In the genomic region with DNA sequence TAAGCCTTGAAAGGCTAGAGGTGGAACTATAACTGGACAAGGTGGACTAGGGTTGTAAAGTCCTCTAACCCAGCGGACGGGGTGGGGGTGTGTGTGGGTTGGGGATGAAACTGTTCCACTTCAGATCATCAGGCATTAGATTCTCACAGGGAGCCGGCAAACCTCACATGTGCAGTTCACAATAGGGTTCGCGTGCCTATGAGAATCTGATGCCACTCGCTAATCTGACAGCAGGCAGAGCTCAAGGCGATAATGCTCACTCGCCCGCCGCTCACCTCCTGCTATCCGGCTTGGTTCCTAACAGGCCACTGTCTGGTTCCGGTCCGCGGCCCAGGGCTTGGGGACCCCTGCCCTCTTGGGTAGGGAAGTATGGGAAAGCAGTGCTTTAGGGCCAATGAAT, we compare ENCODE assay signal across 8 cellular contexts. TPM values are rescaled to one million over a fixed set of nuclear protein-coding genes. Genes with fewer than 3 reads are reported as not detected.
DNase-seq lines count a peak whose midpoint lies in the region; ATAC-seq, FAIRE-seq and TF ChIP-seq lines count a peak whose summit lies in the region.

No MANE protein-coding gene starts in this region.

- peak overlapping the region; percentile 74 to 97 (median 89) for H3K4me3 ChIP-seq in keratinocyte (ENCODE audit: control insufficient read depth in 2 of 3, extremely low read depth in 1 of 3, insufficient read depth in 2 of 3, low read depth in 1 of 3, low read length in 3 of 3)

- dilution Hi-C loops in keratinocyte (cut with MboI; ENCODE audit: extremely low pct_ligation_motif_present, low sequenced_read_pairs): no loop called here

- peak overlapping the region; percentile 93 for H3K4me3 Mint-ChIP-seq in stimulated activated memory B cell treated with anti-CD40 and anti-IgM and Interleukin-4, amounts not matched to agents 10 μg/mL and 1 μg/mL and 100 μg/mL, for 72 hours

- no peak for TF ChIP-seq CTCF in keratinocyte (optimal IDR thresholded peaks at IDR 0.05 in 1 of 3, IDR thresholded peaks at IDR 0.05 in 1 of 3, conservative IDR thresholded peaks at IDR 0.05 in 1 of 3; ENCODE audit: extremely low read depth in 1 of 3, insufficient read depth in 2 of 3, low read length in 3 of 3)

- H3K27me3 Mint-ChIP-seq in stimulated activated memory B cell treated with anti-CD40 and anti-IgM and Interleukin-4, amounts not matched to agents 10 μg/mL and 1 μg/mL and 100 μg/mL, for 72 hours: no peaks in the 10 kb centered on the region

- H3K9me1 ChIP-seq in keratinocyte (ENCODE audit: control insufficient read depth, extremely low read depth, insufficient read depth, low read length): no peaks in the 10 kb centered on the region

- H3K36me3 Mint-ChIP-seq in activated naive CD4-positive, alpha-beta T cell treated with anti-CD3 and anti-CD28 coated beads, Interleukin-2, amount 50 U/mL, for 72 hours: peaks cover 49% of the 10 kb centered on the region in 2 donors
- peaks cover 36% of the 10 kb centered on the region for H3K36me3 Mint-ChIP-seq in stimulated activated memory B cell treated with anti-CD40 and anti-IgM and Interleukin-4, amounts not matched to agents 10 μg/mL and 1 μg/mL and 100 μg/mL, for 72 hours

- H3K27ac Mint-ChIP-seq in activated naive CD4-positive, alpha-beta T cell treated with anti-CD3 and anti-CD28 coated beads, Interleukin-2, amount 50 U/mL, for 72 hours: peak overlapping the region; percentile 96 to 99
- H3K27ac Mint-ChIP-seq in stimulated activated memory B cell treated with anti-CD40 and anti-IgM and Interleukin-4, amounts not matched to agents 10 μg/mL and 1 μg/mL and 100 μg/mL, for 72 hours: peak overlapping the region; percentile 97

- peak overlapping the region; percentile 90 for H3K4me2 ChIP-seq in keratinocyte (ENCODE audit: control insufficient read depth, extremely low read depth, insufficient read depth, low read depth, low read length)

- H3K79me2 ChIP-seq in keratinocyte (ENCODE audit: control insufficient read depth, insufficient read depth, low read length): peaks cover 34% of the 10 kb centered on the region

- no peaks in the 10 kb centered on the region for H3K27me3 ChIP-seq in keratinocyte (ENCODE audit: control insufficient read depth, extremely low read depth, insufficient read depth, low read length)

- H3K9me3 Mint-ChIP-seq in activated naive CD4-positive, alpha-beta T cell treated with anti-CD3 and anti-CD28 coated beads, Interleukin-2, amount 50 U/mL, for 72 hours: no peaks in the 10 kb centered on the region
- no peaks in the 10 kb centered on the region for H3K9me3 Mint-ChIP-seq in stimulated activated memory B cell treated with anti-CD40 and anti-IgM and Interleukin-4, amounts not matched to agents 10 μg/mL and 1 μg/mL and 100 μg/mL, for 72 hours

- H2AFZ ChIP-seq in keratinocyte (ENCODE audit: control insufficient read depth, low read length): no peak overlapping the region

- DNase-seq in GF-D8 (lab: John Stamatoyannopoulos, UW) (peak; percentile 64), NCI-H69 (lab: John Stamatoyannopoulos, UW) (peak; percentile 8), keratinocyte (ENCODE audit: low read depth, low spot score) (no peak), NCI-H1694 (lab: John Stamatoyannopoulos, UW) (no peak), amniotic stem cell (lab: John Stamatoyannopoulos, UW) (no peak)
- peak in 1 of 2 donors; percentile 55 for DNase-seq in activated naive CD4-positive, alpha-beta T cell treated with anti-CD3 and anti-CD28 coated beads, Interleukin-2, amount 50 U/mL, for 72 hours (ENCODE audit: low spot score in 2 of 2)

- H4K20me1 ChIP-seq in keratinocyte (ENCODE audit: control insufficient read depth, extremely low read depth, insufficient read depth, low read length): no peaks in the 10 kb centered on the region

- peak overlapping the region; percentile 97 for H3K27ac ChIP-seq in keratinocyte (ENCODE audit: control insufficient read depth, insufficient read depth, low read length)

- H3K36me3 ChIP-seq in keratinocyte (ENCODE audit: control insufficient read depth in 2 of 2, extremely low read depth in 1 of 2, insufficient read depth in 2 of 2, low read length in 2 of 2): peaks cover 6 to 7% of the 10 kb centered on the region in 2 experiments

- FAIRE-seq in keratinocyte (lab: Jason Lieb, UNC): peak; percentile 29

- H3K4me1 ChIP-seq in keratinocyte (ENCODE audit: control insufficient read depth, extremely low read depth, insufficient read depth, low read length): peaks cover 26% of the 10 kb centered on the region

- H3K4me1 Mint-ChIP-seq in stimulated activated memory B cell treated with anti-CD40 and anti-IgM and Interleukin-4, amounts not matched to agents 10 μg/mL and 1 μg/mL and 100 μg/mL, for 72 hours: peaks cover 47% of the 10 kb centered on the region

- H3K9me3 ChIP-seq in keratinocyte (ENCODE audit: control insufficient read depth, low read depth, low read length): no peaks in the 10 kb centered on the region

- ATAC-seq in activated naive CD4-positive, alpha-beta T cell treated with anti-CD3 and anti-CD28 coated beads, Interleukin-2, amount 50 U/mL, for 72 hours: no peak
- no peak for ATAC-seq in stimulated activated memory B cell treated with anti-CD40 and anti-IgM and Interleukin-4, amounts not matched to agents 10 μg/mL and 1 μg/mL and 100 μg/mL, for 72 hours
- ATAC-seq in GM18868 (IDR thresholded peaks at IDR 0.05; ENCODE audit: unreplicated experiment): no peak

- H3K9ac ChIP-seq in keratinocyte (ENCODE audit: control insufficient read depth, extremely low read depth, insufficient read depth, low read length): peak overlapping the region; percentile 98

RNA-seq across cellular contexts. Expression of a gene that starts 1.0 kb away (rescaled TPM):
- 10 to 100 TPM; 16.8 to 17.5 TPM for total RNA-seq in activated naive CD4-positive, alpha-beta T cell treated with anti-CD3 and anti-CD28 coated beads, Interleukin-2, amount 50 U/mL, for 72 hours
- polyA plus RNA-seq in keratinocyte: 26.0 to 49.2 TPM (median 45.6 TPM) in 3 replicates
- polyA plus RNA-seq in keratinocyte (2011; ENCODE audit: low read depth): 37.1 TPM
- 15.3 and 26.4 TPM in 2 replicates for polyA plus RNA-seq in keratinocyte (2011; cell fraction: cytosol; rRNA removed)
- 38.9 and 43.8 TPM in 2 replicates for polyA plus RNA-seq in keratinocyte (2011; cell fraction: nucleus; rRNA removed)
- 24.4 and 41.0 TPM in 2 replicates for polyA plus RNA-seq in keratinocyte (2012; ENCODE audit: low replicate concordance)
- polyA minus RNA-seq in keratinocyte: 11.0 to 36.1 TPM (median 15.9 TPM) in 3 replicates
- polyA minus RNA-seq in keratinocyte (2011; cell fraction: cytosol; rRNA and poly(A)+ RNA removed): 14.2 TPM
- polyA minus RNA-seq in keratinocyte (2011; cell fraction: nucleus; rRNA and poly(A)+ RNA removed): 17.5 and 44.1 TPM in 2 replicates

RNA-seq across cellular contexts. Expression of a gene that starts 42.6 kb away (rescaled TPM):
- 10 to 100 TPM; 18.8 to 42.4 TPM for total RNA-seq in activated naive CD4-positive, alpha-beta T cell treated with anti-CD3 and anti-CD28 coated beads, Interleukin-2, amount 50 U/mL, for 72 hours
- 13.4 to 21.8 TPM (median 14.0 TPM) in 3 replicates for polyA plus RNA-seq in keratinocyte
- polyA plus RNA-seq in keratinocyte (2011; ENCODE audit: low read depth): 20.7 TPM
- 11.2 and 21.6 TPM in 2 replicates for polyA plus RNA-seq in keratinocyte (2011; cell fraction: cytosol; rRNA removed)
- 11.8 and 17.0 TPM in 2 replicates for polyA plus RNA-seq in keratinocyte (2011; cell fraction: nucleus; rRNA removed)
- polyA plus RNA-seq in keratinocyte (2012; ENCODE audit: low replicate concordance): 12.4 and 17.2 TPM in 2 replicates
- polyA minus RNA-seq in keratinocyte: 1.6 to 19.9 TPM (median 8.9 TPM) in 3 replicates
- polyA minus RNA-seq in keratinocyte (2011; cell fraction: cytosol; rRNA and poly(A)+ RNA removed): 6.9 TPM
- 9.1 and 16.7 TPM in 2 replicates for polyA minus RNA-seq in keratinocyte (2011; cell fraction: nucleus; rRNA and poly(A)+ RNA removed)

Comparison
In these comparisons a context has a peak if more than half of its experiments do, and no peak if none do; other contexts are left out.
1. DNase-seq: peak in GF-D8 (single experiment) and NCI-H69 (single experiment); none in keratinocyte (single experiment), NCI-H1694 (single experiment) and amniotic stem cell (single experiment).